In the genomic region with DNA sequence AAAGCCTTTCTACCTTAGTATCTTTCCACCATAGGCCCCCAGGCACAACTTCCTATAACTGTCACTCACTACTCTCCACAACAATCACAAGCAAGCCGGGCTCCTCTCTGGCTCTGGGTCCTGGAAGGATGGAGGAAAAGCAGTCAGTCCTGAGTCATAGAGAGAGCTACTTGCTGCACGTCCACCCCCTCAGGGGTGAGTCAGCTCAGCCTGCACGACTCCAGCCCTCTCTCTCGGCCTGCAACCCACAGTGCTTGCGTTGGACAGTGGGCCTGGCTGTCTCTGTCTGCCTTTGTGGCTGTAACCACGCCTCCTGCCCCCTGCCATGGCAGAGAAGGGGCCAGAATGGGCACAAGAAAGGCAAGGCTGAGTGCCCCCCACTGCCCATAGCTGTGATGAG, we compare ENCODE assay signal across 8 cellular contexts.
DNase-seq lines count a peak whose midpoint lies in the region; ATAC-seq lines count a peak whose summit lies in the region.

No MANE protein-coding gene starts in this region.

- peak; percentile 97 for DNase-seq in ELR (ENCODE audit: low read depth)
- DNase-seq in RKO (ENCODE audit: low spot score), result peak; percentile 94
- DNase-seq in fibroblast of peridontal ligament (ENCODE audit: extremely low read depth), result peak; percentile 94
- DNase-seq in pons (ENCODE audit: low spot score), result peak; percentile 28

- ATAC-seq in HG03196 (IDR thresholded peaks at IDR 0.05; ENCODE audit: unreplicated experiment), result no peak
- no peak for ATAC-seq in HG02610 (IDR thresholded peaks at IDR 0.05; ENCODE audit: unreplicated experiment)
- ATAC-seq in GM21717 (IDR thresholded peaks at IDR 0.05; ENCODE audit: unreplicated experiment), result no peak
- no peak for ATAC-seq in GM21576 (IDR thresholded peaks at IDR 0.05; ENCODE audit: unreplicated experiment)

Comparison
In these comparisons a context has a peak if more than half of its experiments do, and no peak if none do; other contexts are left out.
1. DNase-seq: peak in every context shown above with its lines; median percentile 97 in ELR; 94 in RKO; 94 in fibroblast of peridontal ligament; 28 in pons.